17 cellular contexts compared by ENCODE assay signal in the genomic region with DNA sequence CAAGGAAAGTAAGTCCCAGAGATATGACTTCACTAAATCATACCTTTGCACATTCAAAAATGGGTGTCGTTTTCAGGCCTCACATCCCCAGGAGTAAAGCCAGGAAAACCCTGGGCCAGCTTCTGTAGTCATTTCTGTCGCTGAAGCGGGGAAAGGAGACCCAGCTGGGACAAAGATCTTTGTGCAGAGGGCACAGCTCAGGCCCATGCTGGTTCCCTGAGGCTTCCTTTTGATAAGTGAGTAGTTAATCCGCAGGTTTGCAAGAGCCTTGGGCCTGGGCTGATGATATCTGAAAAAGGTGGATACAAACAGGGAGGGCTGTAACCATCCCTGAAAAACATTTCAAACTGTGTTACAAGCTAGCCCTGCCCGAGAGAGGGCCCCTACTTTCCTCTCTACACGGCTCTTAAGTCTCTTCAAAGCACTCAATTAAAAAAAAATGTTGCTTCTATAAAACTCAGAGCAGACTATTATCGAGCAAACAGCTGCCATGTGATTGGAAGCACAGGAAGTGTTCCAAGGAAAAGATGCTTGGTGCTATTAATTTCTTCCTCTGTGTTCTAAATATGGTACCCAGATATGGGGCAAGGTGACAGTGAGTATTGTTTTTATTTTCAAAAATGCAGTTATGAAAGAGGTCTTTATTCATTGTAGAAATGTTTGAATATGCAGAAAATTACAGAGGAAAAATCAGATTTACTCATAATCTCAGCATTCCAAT.
DNase-seq lines count a peak whose midpoint lies in the region.
"Had no signal": no experiment of that assay in that cellular context is flagged by ENCODE, and none has a peak within 500 bp of the region (broad histone marks: within the 10 kb centered on the region; RNA-seq: fewer than 3 reads in every experiment).

No MANE protein-coding gene starts in this region.

- H2BK120ac ChIP-seq in mesendoderm (ENCODE audit: low read depth, low read length) = no peak overlapping the region

- H3K27me3 ChIP-seq in GM23248 (replicated peaks; ENCODE audit: insufficient read depth) (no peaks in the 10 kb centered on the region), SJCRH30 (no peaks in the 10 kb centered on the region), mesendoderm (ENCODE audit: insufficient read depth, low read length, poor library complexity) (no peaks in the 10 kb centered on the region)
- H3K27me3 ChIP-seq: BLaER1 treated with 17β-estradiol and CSF1 and Interleukin-3, amounts not matched to agents 10 nM and 100 nM had no signal

- no peaks in the 10 kb centered on the region for H4K20me1 ChIP-seq in GM23248 (ENCODE audit: insufficient read depth)
- H4K20me1 ChIP-seq: BLaER1 treated with 17β-estradiol and CSF1 and Interleukin-3, amounts not matched to agents 10 nM and 100 nM had no signal

- H3K4me2 ChIP-seq in GM23248 (ENCODE audit: unreplicated experiment) (no peak overlapping the region), mesendoderm (ENCODE audit: low read length) (no peak overlapping the region)
- H3K4me2 ChIP-seq: BLaER1 treated with 17β-estradiol and CSF1 and Interleukin-3, amounts not matched to agents 10 nM and 100 nM had no signal

- no peak overlapping the region for H3K23ac ChIP-seq in mesendoderm (ENCODE audit: low read length)

- no peaks in the 10 kb centered on the region for H3K9me3 ChIP-seq in GM23248 (ENCODE audit: low read depth)
- H3K9me3 ChIP-seq in SJCRH30 (replicated peaks) = no peaks in the 10 kb centered on the region
- H3K9me3 ChIP-seq: BLaER1 treated with 17β-estradiol and CSF1 and Interleukin-3, amounts not matched to agents 10 nM and 100 nM; SJSA1 had no signal

- H3K56ac ChIP-seq in mesendoderm (ENCODE audit: low read length) = no peak overlapping the region

- peak overlapping the region; percentile 30; the same call in 1 of the 2 replicates for H2AFZ ChIP-seq in GM23248

- no peak overlapping the region for H3K9ac ChIP-seq in GM23248
- no peak overlapping the region for H3K9ac ChIP-seq in mesendoderm (ENCODE audit: low read length)
- H3K9ac ChIP-seq: BLaER1 treated with 17β-estradiol and CSF1 and Interleukin-3, amounts not matched to agents 10 nM and 100 nM had no signal

- H3K79me1 ChIP-seq in mesendoderm (ENCODE audit: low read length) = no peaks in the 10 kb centered on the region

- H3K79me2 ChIP-seq in GM23248 (ENCODE audit: insufficient read depth) (no peaks in the 10 kb centered on the region), mesendoderm (ENCODE audit: control insufficient read depth, insufficient read depth, low read length) (no peaks in the 10 kb centered on the region)

- H3K36me3 ChIP-seq in GM23248 (ENCODE audit: low read depth) = no peaks in the 10 kb centered on the region
- no peaks in the 10 kb centered on the region for H3K36me3 ChIP-seq in SJCRH30
- no peaks in the 10 kb centered on the region for H3K36me3 ChIP-seq in mesendoderm (ENCODE audit: control insufficient read depth, insufficient read depth, low read length)
- H3K36me3 ChIP-seq: BLaER1 treated with 17β-estradiol and CSF1 and Interleukin-3, amounts not matched to agents 10 nM and 100 nM; SJSA1 had no signal

- H4K8ac ChIP-seq in mesendoderm (ENCODE audit: low read depth, low read length) = no peak overlapping the region

- H3K4me3 ChIP-seq in GM23248 (no peak overlapping the region), SJCRH30 (no peak overlapping the region; the same call in 1 of the 2 replicates), mesendoderm (ENCODE audit: low read length) (no peak overlapping the region)
- H3K4me3 ChIP-seq: BLaER1 treated with 17β-estradiol and CSF1 and Interleukin-3, amounts not matched to agents 10 nM and 100 nM; GM12878; SJSA1 had no signal

- no peak overlapping the region for H2BK15ac ChIP-seq in mesendoderm (replicated peaks; ENCODE audit: low read depth)

- WGBS in GM23248 (ENCODE audit: low coverage in 1 of 2, low lambda C conversion rate in 2 of 2, missing lambda C conversion rate in 2 of 2), 2 experiments = 59 to 65% methylated on average over 7 of the region's 7 CpGs
- WGBS in mesendoderm (ENCODE audit: extremely low coverage, insufficient coverage, low lambda C conversion rate) = no CpG with 5 or more reads among the region's 7 CpGs

- no peak overlapping the region for H3K27ac ChIP-seq in GM23248
- H3K27ac ChIP-seq in SJCRH30 = peak overlapping the region; percentile 81
- H3K27ac ChIP-seq in mesendoderm (ENCODE audit: low read depth, low read length) = no peak overlapping the region
- H3K27ac ChIP-seq: BLaER1 treated with 17β-estradiol and CSF1 and Interleukin-3, amounts not matched to agents 10 nM and 100 nM; SJSA1 had no signal

- H3K9me2 ChIP-seq in GM23248 (ENCODE audit: insufficient read depth) = no peaks in the 10 kb centered on the region

- no peak overlapping the region for H2BK5ac ChIP-seq in mesendoderm (ENCODE audit: low read length)

- H3K18ac ChIP-seq in mesendoderm (ENCODE audit: low read length) = no peak overlapping the region

- H3F3A ChIP-seq in GM23248 (ENCODE audit: insufficient read depth) = no peaks in the 10 kb centered on the region

- H4K5ac ChIP-seq in mesendoderm (ENCODE audit: low read length) = no peak overlapping the region

- H2AK5ac ChIP-seq in mesendoderm (ENCODE audit: low read length) = no peak overlapping the region

- in situ Hi-C loops in GM23248 (cut with MboI) = no loop called here

- DNase-seq in NCI-H2227 treated with DMSO at 0.1 percent for 48 hours (lab: John Stamatoyannopoulos, UW) (peak; percentile 32), NCI-H2227 (lab: John Stamatoyannopoulos, UW; ENCODE audit: unreplicated experiment) (no peak), GM23248 (no peak), SJCRH30 (peak; percentile 3 to 37), mesendoderm (peak; percentile 19), NAMALWA (ENCODE audit: low spot score) (no peak), NCI-H345 (lab: John Stamatoyannopoulos, UW) (no peak)
- DNase-seq: CD8-positive, alpha-beta memory T cell; DND-41; GDM1; KBM-7; MV-4-11; NCI-H1694 treated with DMSO at 0.1 percent for 48 hours; NCI-H526 treated with DMSO at 0.1 percent for 48 hours had no signal

- no peak overlapping the region for H3K4ac ChIP-seq in mesendoderm (ENCODE audit: low read depth, low read length)

- no peaks in the 10 kb centered on the region for H3K4me1 ChIP-seq in GM23248 (ENCODE audit: insufficient read depth)
- peaks cover 27% of the 10 kb centered on the region for H3K4me1 ChIP-seq in SJCRH30
- no peaks in the 10 kb centered on the region for H3K4me1 ChIP-seq in mesendoderm (ENCODE audit: control insufficient read depth, low read depth, low read length)
- H3K4me1 ChIP-seq: BLaER1 treated with 17β-estradiol and CSF1 and Interleukin-3, amounts not matched to agents 10 nM and 100 nM; SJSA1 had no signal

Comparison
In these comparisons a context has a peak if more than half of its experiments do, and no peak if none do; other contexts are left out.
1. DNase-seq: peak in NCI-H2227 treated with DMSO at 0.1 percent for 48 hours (single experiment), SJCRH30 (2 of 2) and mesendoderm (single experiment); none in NCI-H2227 (single experiment), GM23248 (single experiment), NAMALWA (single experiment) and NCI-H345 (single experiment).